In genomic region chr11:1565904-1566247, GRCh38 we compare ENCODE assay signal across 24 cellular contexts. TPM values are rescaled to one million over a fixed set of nuclear protein-coding genes. Genes with fewer than 3 reads are reported as not detected.
DNase-seq lines count a peak whose midpoint lies in the region; ATAC-seq and TF ChIP-seq lines count a peak whose summit lies in the region.
"Had no signal": no experiment of that assay in that cellular context is flagged by ENCODE, and none has a peak within 500 bp of the region (broad histone marks: within the 10 kb centered on the region; RNA-seq: fewer than 3 reads in every experiment).

No MANE protein-coding gene starts in this region.

- intact Hi-C loops in dorsolateral prefrontal cortex (cut with DNase I) = loop anchor here in 1 of 2 donors (10.0 kb wide), 1 partner anchor 189 kb away; the partner anchor contains the start of gene IFITM10
- intact Hi-C loops in ascending aorta (cut with DNase I) = loop anchor here (10.0 kb wide), 1 partner anchor 839 kb away; the partner anchor contains the start of gene TSSC4
- intact Hi-C loops in lower leg skin (cut with DNase I; ENCODE audit: low total_unique reads) = no loop called here

- no peak for DNase-seq in WERI-Rb-1
- no peak for DNase-seq in dorsolateral prefrontal cortex
- no peak for DNase-seq in stimulated activated CD4-positive, alpha-beta T cell treated with anti-CD3 and anti-CD28 coated beads, Interleukin-4, amount 100 ng/mL, for 4 hours
- DNase-seq in ascending aorta (ENCODE audit: low spot score in 2 of 2) = no peak
- no peak for DNase-seq in lower leg skin (ENCODE audit: low spot score in 2 of 2)
- DNase-seq: C1 segment of cervical spinal cord, COR-L47, GM23248, HFFc6, NCI-H1048, NCI-H1417, NCI-H1694, NCI-H2029 treated with DMSO at 0.1 percent for 48 hours, NCI-H226, NCI-H510A, NCI-H69, SIG-M5 had no signal

- H3K27me3 ChIP-seq in WERI-Rb-1 (ENCODE audit: insufficient read depth, low read depth, severe bottlenecking) (no peaks in the 10 kb centered on the region), dorsolateral prefrontal cortex (no peaks in the 10 kb centered on the region), neural cell (ENCODE audit: insufficient read depth, low read depth, low read length) (no peaks in the 10 kb centered on the region), ascending aorta (no peaks in the 10 kb centered on the region)

- H3K9me3 ChIP-seq in WERI-Rb-1 (ENCODE audit: severe bottlenecking) (no peaks in the 10 kb centered on the region), neural cell (ENCODE audit: low read length) (no peaks in the 10 kb centered on the region), ascending aorta (no peaks in the 10 kb centered on the region)
- H3K9me3 ChIP-seq: HAP-1 had no signal

- H3K27ac ChIP-seq in WERI-Rb-1 = 0 out of 2 replicates have a peak overlapping the region, but pooled peaks have one; percentile 34
- H3K27ac ChIP-seq in dorsolateral prefrontal cortex = peak overlapping the region in 52 of 59 donors; percentile 2 to 97 (median 74)
- H3K27ac ChIP-seq in neural cell (ENCODE audit: low read length) = no peak overlapping the region
- no peak overlapping the region for H3K27ac ChIP-seq in ascending aorta
- H3K27ac ChIP-seq: GM23248, SK-N-MC had no signal

- no peaks in the 10 kb centered on the region for H3F3A ChIP-seq in neural cell (ENCODE audit: insufficient read depth, low read length, poor library complexity, severe bottlenecking)

- no peak for TF ChIP-seq POLR2A in lower leg skin (IDR thresholded peaks at IDR 0.05)

- WGBS in lower leg skin, 2 donors = 79 to 81% methylated on average over 2 to 5 of the region's 5 CpGs

- H3K9me2 ChIP-seq in neural cell (ENCODE audit: insufficient read depth, low read length) = no peaks in the 10 kb centered on the region

- no peak overlapping the region for H3K4me3 ChIP-seq in WERI-Rb-1 (ENCODE audit: low read depth, low read length)
- H3K4me3 ChIP-seq in dorsolateral prefrontal cortex = peak overlapping the region in 1 of 59 donors; percentile 19
- H3K4me3 ChIP-seq in neural cell (ENCODE audit: low read length) = no peak overlapping the region
- H3K4me3 ChIP-seq in ascending aorta = no peak overlapping the region
- H3K4me3 ChIP-seq in lower leg skin (ENCODE audit: low read depth, poor library complexity, severe bottlenecking) = no peak overlapping the region
- H3K4me3 ChIP-seq: GM23248, HAP-1, SK-N-MC had no signal

- H4K20me1 ChIP-seq in neural cell (ENCODE audit: insufficient read depth) = peaks cover 43% of the 10 kb centered on the region

- TF ChIP-seq EP300 in neural cell (conservative IDR thresholded peaks at IDR 0.05; ENCODE audit: poor library complexity, severe bottlenecking) = no peak

- H3K4me2 ChIP-seq in neural cell (ENCODE audit: low read length) = no peak overlapping the region

- no peak for TF ChIP-seq RAD21 in neural cell (conservative IDR thresholded peaks at IDR 0.05)

- TF ChIP-seq CTCF in WERI-Rb-1 (IDR thresholded peaks at IDR 0.05; ENCODE audit: low read depth, low read length) = no peak
- TF ChIP-seq CTCF in dorsolateral prefrontal cortex (IDR thresholded peaks at IDR 0.05 in 54 of 56, conservative IDR thresholded peaks at IDR 0.05 in 2 of 56; ENCODE audit: low read depth in 1 of 56, partially characterized antibody in 56 of 56) = no peak
- TF ChIP-seq CTCF in neural cell (IDR thresholded peaks at IDR 0.05; ENCODE audit: poor library complexity, severe bottlenecking) = no peak
- TF ChIP-seq CTCF in ascending aorta (IDR thresholded peaks at IDR 0.05) = no peak
- no peak for TF ChIP-seq CTCF in lower leg skin (IDR thresholded peaks at IDR 0.05)

- peaks cover 45% of the 10 kb centered on the region for H3K36me3 ChIP-seq in WERI-Rb-1
- H3K36me3 ChIP-seq in neural cell (ENCODE audit: insufficient read depth, low read length) = no peaks in the 10 kb centered on the region
- peaks cover 24% of the 10 kb centered on the region in 2 donors for H3K36me3 ChIP-seq in ascending aorta
- H3K36me3 ChIP-seq: HAP-1 had no signal

- no peak for ATAC-seq in HG03097 (IDR thresholded peaks at IDR 0.05; ENCODE audit: low FRiP score, unreplicated experiment)
- ATAC-seq: Panc1 had no signal

- H2AFZ ChIP-seq in neural cell (ENCODE audit: low read depth, low read length) = no peak overlapping the region
- H2AFZ ChIP-seq: GM23248 had no signal

- peaks cover 50% of the 10 kb centered on the region for H3K79me2 ChIP-seq in neural cell (replicated peaks; ENCODE audit: insufficient read depth, low read length)

- peaks cover 9 to 26% of the 10 kb centered on the region in 2 donors for H3K4me1 ChIP-seq in ascending aorta
- H3K4me1 ChIP-seq: HAP-1 had no signal

- H3K9ac ChIP-seq in neural cell (ENCODE audit: low read length) = peak overlapping the region; percentile 3
- H3K9ac ChIP-seq: GM23248 had no signal

TF ChIP-seq in neural cell, 6 proteins besides CTCF, POLR2A, EP300 and RAD21:
- TF ChIP-seq POLR2AphosphoS5 (IDR thresholded peaks at IDR 0.05) (no peak), MXI1 (conservative IDR thresholded peaks at IDR 0.05; ENCODE audit: poor library complexity, severe bottlenecking) (no peak), TAF1 (IDR thresholded peaks at IDR 0.05; ENCODE audit: low read depth) (no peak), REST (IDR thresholded peaks at IDR 0.05; ENCODE audit: borderline replicate concordance) (no peak), EZH2 (IDR thresholded peaks at IDR 0.05; ENCODE audit: borderline replicate concordance, insufficient read depth, low read length, poor library complexity, severe bottlenecking) (no peak), SMC3 (conservative IDR thresholded peaks at IDR 0.05; ENCODE audit: poor library complexity) (no peak)

RNA-seq across cellular contexts. Expression of gene DUSP8, which starts 6.2 kb away (rescaled TPM):
- total RNA-seq in dorsolateral prefrontal cortex (100 to 1,000 TPM in 11 of 120 experiments, 10 to 100 TPM in 109; 41.1 to 144 (median 77.7) TPM), ascending aorta (27.0 TPM), lower leg skin (10 to 100 TPM in 1 of 4 donors, 1 to 10 TPM in 3; 4.0 to 11.6 (median 5.9) TPM)
- 3.5 and 7.1 TPM in 2 replicates for polyA plus RNA-seq in neural cell
- polyA minus RNA-seq in neural cell = 15.8 and 17.7 TPM in 2 replicates
- polyA plus RNA-seq: GM23248 had no signal

RNA-seq across cellular contexts. Expression of gene KRTAP5-1, which starts 19.2 kb away (rescaled TPM):
- total RNA-seq in dorsolateral prefrontal cortex = not detected
- polyA plus RNA-seq in neural cell = not detected in 2 replicates
- not detected in 2 replicates for polyA minus RNA-seq in neural cell
- not detected for total RNA-seq in ascending aorta
- total RNA-seq in lower leg skin = 1 to 10 TPM in 1 of 4 donors, not detected in 3; 8.1 TPM
- total RNA-seq: A673; CD4-positive, alpha-beta memory T cell; GM23248; HFFc6 had no signal
- polyA plus RNA-seq: GM23248 had no signal

RNA-seq across cellular contexts. Expression of gene KRTAP5-2, which starts 32.2 kb away (rescaled TPM):
- total RNA-seq in dorsolateral prefrontal cortex (under 1 TPM in 2 of 120 experiments, not detected in 118; 0.69 to 0.74 TPM), ascending aorta (not detected), lower leg skin (10 to 100 TPM in 1 of 4 donors, under 1 TPM in 1, not detected in 2; 0.55 to 15.1 TPM)
- polyA plus RNA-seq in neural cell = not detected in 2 replicates
- not detected in 2 replicates for polyA minus RNA-seq in neural cell
- total RNA-seq: A673; CD4-positive, alpha-beta memory T cell; GM23248; HFFc6 had no signal
- polyA plus RNA-seq: CD4-positive, alpha-beta memory T cell; GM23248 had no signal

RNA-seq across cellular contexts. Expression of gene KRTAP5-3, which starts 42.4 kb away (rescaled TPM):
- not detected for total RNA-seq in dorsolateral prefrontal cortex
- not detected in 2 replicates for polyA plus RNA-seq in neural cell
- polyA minus RNA-seq in neural cell = not detected in 2 replicates
- total RNA-seq in ascending aorta = not detected
- total RNA-seq in lower leg skin = 10 to 100 TPM in 1 of 4 donors, not detected in 3; 16.2 TPM
- total RNA-seq: A673; CD4-positive, alpha-beta memory T cell; GM23248; HFFc6 had no signal
- polyA plus RNA-seq: CD4-positive, alpha-beta memory T cell; GM23248 had no signal

RNA-seq across cellular contexts. Expression of gene KRTAP5-4, which starts 56.1 kb away (rescaled TPM):
- total RNA-seq in dorsolateral prefrontal cortex (not detected), ascending aorta (not detected), lower leg skin (1 to 10 TPM in 1 of 4 donors, not detected in 3; 7.9 TPM)
- polyA plus RNA-seq in neural cell = not detected in 2 replicates
- not detected in 2 replicates for polyA minus RNA-seq in neural cell
- total RNA-seq: A673; CD4-positive, alpha-beta memory T cell; GM23248; HFFc6 had no signal
- polyA plus RNA-seq: CD4-positive, alpha-beta memory T cell; GM23248 had no signal

Comparison
In these comparisons a context has a peak if more than half of its experiments do, and no peak if none do; other contexts are left out.
1. H3K27ac ChIP-seq: peak in WERI-Rb-1 (single experiment) and dorsolateral prefrontal cortex (52 of 59); none in neural cell (single experiment) and ascending aorta (0 of 2).